Comparison of ENCODE assay signal across 1 cellular context in the genomic region with DNA sequence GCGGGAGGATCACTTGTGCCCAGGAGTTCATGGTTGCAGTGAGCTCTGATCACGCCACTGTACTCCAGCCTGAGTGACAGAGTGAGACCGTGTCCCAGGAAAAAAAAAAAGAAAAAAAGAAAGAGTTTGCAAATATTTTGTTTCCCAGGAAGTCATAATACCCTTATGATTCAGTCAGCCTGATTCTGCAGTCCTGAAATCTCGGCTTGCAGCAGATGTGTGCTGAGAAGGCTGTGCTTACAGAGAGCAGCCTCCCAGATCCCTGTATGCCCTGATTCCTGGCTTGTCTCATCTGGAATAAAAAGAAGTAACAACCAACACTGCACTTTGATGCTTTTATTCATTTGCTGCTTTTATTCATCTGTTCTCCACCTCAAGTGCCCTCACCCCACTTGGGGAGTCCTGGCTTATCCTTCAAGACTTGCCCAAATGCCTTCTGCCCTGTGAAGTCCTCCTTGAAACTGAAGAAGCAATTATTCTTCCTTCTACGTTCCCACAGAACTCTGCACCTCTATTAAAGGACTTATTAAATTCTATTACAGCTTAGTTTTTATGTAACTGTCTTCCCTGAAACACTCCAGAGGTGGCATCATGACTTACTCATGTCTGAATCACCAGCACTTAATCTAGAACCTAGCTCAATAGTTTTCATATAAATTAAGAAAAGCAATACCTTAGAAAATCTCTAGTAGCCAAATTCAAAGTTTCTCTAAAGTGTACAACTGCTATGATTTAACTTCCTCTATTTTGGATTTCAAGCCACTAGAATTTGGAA.
TF ChIP-seq lines count a peak whose summit lies in the region.

No MANE protein-coding gene starts in this region.

TF ChIP-seq in WTC11, 78 proteins besides CTCF, POLR2A, EP300 and RAD21 (continued from another document):
- TF ChIP-seq, protein P1, sequence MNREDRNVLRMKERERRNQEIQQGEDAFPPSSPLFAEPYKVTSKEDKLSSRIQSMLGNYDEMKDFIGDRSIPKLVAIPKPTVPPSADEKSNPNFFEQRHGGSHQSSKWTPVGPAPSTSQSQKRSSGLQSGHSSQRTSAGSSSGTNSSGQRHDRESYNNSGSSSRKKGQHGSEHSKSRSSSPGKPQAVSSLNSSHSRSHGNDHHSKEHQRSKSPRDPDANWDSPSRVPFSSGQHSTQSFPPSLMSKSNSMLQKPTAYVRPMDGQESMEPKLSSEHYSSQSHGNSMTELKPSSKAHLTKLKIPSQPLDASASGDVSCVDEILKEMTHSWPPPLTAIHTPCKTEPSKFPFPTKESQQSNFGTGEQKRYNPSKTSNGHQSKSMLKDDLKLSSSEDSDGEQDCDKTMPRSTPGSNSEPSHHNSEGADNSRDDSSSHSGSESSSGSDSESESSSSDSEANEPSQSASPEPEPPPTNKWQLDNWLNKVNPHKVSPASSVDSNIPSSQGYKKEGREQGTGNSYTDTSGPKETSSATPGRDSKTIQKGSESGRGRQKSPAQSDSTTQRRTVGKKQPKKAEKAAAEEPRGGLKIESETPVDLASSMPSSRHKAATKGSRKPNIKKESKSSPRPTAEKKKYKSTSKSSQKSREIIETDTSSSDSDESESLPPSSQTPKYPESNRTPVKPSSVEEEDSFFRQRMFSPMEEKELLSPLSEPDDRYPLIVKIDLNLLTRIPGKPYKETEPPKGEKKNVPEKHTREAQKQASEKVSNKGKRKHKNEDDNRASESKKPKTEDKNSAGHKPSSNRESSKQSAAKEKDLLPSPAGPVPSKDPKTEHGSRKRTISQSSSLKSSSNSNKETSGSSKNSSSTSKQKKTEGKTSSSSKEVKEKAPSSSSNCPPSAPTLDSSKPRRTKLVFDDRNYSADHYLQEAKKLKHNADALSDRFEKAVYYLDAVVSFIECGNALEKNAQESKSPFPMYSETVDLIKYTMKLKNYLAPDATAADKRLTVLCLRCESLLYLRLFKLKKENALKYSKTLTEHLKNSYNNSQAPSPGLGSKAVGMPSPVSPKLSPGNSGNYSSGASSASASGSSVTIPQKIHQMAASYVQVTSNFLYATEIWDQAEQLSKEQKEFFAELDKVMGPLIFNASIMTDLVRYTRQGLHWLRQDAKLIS (CRISPR knock-in tag; IDR thresholded peaks at IDR 0.05; ENCODE audit: borderline replicate concordance), result no peak
- TF ChIP-seq SMAD3 (CRISPR knock-in tag; IDR thresholded peaks at IDR 0.05; ENCODE audit: borderline replicate concordance) (no peak), TEAD4 (CRISPR knock-in tag; IDR thresholded peaks at IDR 0.05) (no peak), MYBL2 (CRISPR knock-in tag; IDR thresholded peaks at IDR 0.05) (no peak), HMGA2 (CRISPR knock-in tag; IDR thresholded peaks at IDR 0.05) (no peak), ZNF263 (CRISPR knock-in tag; IDR thresholded peaks at IDR 0.05; ENCODE audit: low read depth) (no peak)
- TF ChIP-seq, protein P2, sequence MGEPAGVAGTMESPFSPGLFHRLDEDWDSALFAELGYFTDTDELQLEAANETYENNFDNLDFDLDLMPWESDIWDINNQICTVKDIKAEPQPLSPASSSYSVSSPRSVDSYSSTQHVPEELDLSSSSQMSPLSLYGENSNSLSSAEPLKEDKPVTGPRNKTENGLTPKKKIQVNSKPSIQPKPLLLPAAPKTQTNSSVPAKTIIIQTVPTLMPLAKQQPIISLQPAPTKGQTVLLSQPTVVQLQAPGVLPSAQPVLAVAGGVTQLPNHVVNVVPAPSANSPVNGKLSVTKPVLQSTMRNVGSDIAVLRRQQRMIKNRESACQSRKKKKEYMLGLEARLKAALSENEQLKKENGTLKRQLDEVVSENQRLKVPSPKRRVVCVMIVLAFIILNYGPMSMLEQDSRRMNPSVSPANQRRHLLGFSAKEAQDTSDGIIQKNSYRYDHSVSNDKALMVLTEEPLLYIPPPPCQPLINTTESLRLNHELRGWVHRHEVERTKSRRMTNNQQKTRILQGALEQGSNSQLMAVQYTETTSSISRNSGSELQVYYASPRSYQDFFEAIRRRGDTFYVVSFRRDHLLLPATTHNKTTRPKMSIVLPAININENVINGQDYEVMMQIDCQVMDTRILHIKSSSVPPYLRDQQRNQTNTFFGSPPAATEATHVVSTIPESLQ (CRISPR knock-in tag; IDR thresholded peaks at IDR 0.05), result no peak
